Comparison of ENCODE assay signal across 8 cellular contexts in the genomic region with DNA sequence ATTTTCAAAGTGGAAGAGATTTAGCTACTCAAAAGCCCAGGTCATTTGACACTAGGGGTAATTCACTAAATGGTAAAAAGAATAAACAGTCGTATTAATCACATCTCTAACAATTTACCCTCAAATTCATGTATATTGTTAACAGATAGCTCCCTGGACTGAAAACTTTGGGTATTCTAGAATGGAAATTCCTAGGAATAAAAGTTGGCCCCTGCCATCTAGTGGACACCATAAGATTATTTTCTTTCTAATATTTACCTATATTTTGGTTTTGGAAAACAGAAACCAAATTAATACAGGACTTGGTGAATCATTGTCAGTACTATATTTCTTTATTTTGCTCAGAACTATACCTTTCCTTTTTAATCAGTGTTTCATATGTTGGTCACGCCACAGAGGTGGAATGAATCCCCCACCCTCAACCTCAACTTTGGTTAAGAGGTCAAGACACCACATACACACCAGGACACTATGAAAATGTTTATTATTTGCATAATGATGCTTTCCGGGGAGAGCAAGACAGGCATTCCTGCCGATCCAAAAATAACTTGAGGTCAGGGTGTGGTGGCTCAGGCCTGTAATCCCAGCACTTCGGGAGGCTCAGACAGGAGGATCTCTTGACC.
DNase-seq lines count a peak whose midpoint lies in the region; ATAC-seq and TF ChIP-seq lines count a peak whose summit lies in the region.

No MANE protein-coding gene starts in this region.

- no peaks in the 10 kb centered on the region for H3K9me3 ChIP-seq in MM.1S (replicated peaks; ENCODE audit: insufficient read depth, low read length)
- no peaks in the 10 kb centered on the region for H3K9me3 ChIP-seq in neural cell (ENCODE audit: low read length)
- H3K9me3 ChIP-seq in WERI-Rb-1 (ENCODE audit: severe bottlenecking): no peaks in the 10 kb centered on the region

- no peaks in the 10 kb centered on the region for H4K20me1 ChIP-seq in MM.1S (ENCODE audit: insufficient read depth, low read length)
- no peaks in the 10 kb centered on the region for H4K20me1 ChIP-seq in neural cell (ENCODE audit: insufficient read depth)

- H2AFZ ChIP-seq in MM.1S (ENCODE audit: low read length) (0 out of 2 replicates have a peak overlapping the region, but pooled peaks have one; percentile 8), neural cell (ENCODE audit: low read depth, low read length) (no peak overlapping the region)

- no peaks in the 10 kb centered on the region for H3F3A ChIP-seq in MM.1S (ENCODE audit: insufficient read depth, low read length)
- H3F3A ChIP-seq in neural cell (ENCODE audit: insufficient read depth, low read length, poor library complexity, severe bottlenecking): no peaks in the 10 kb centered on the region

- TF ChIP-seq RAD21 in neural cell (conservative IDR thresholded peaks at IDR 0.05): peak; percentile 23

- DNase-seq in DMS53 (lab: John Stamatoyannopoulos, UW) (peak; percentile 50), MM.1S (peak; percentile 13), choroid plexus epithelial cell (ENCODE audit: low read depth) (peak; percentile 34), WERI-Rb-1 (no peak), mesenteric fat pad (ENCODE audit: low spot score) (no peak)
- DNase-seq in activated CD4-positive, CD25-positive, alpha-beta regulatory T cell treated with anti-CD3 and anti-CD28 coated beads, Interleukin-2, amount 50 U/mL, for 72 hours: no peak

- no peaks in the 10 kb centered on the region for H3K4me1 ChIP-seq in MM.1S (ENCODE audit: low read length)

- TF ChIP-seq EP300 in neural cell (conservative IDR thresholded peaks at IDR 0.05; ENCODE audit: poor library complexity, severe bottlenecking): no peak

- 0 out of 2 replicates have a peak overlapping the region, but pooled peaks have one; percentile 10 for H3K4me2 ChIP-seq in MM.1S (ENCODE audit: low read depth, low read length)
- H3K4me2 ChIP-seq in neural cell (ENCODE audit: low read length): no peak overlapping the region

- no peak for ATAC-seq in GM18870 (IDR thresholded peaks at IDR 0.05; ENCODE audit: unreplicated experiment)

- H3K36me3 ChIP-seq in MM.1S (replicated peaks; ENCODE audit: insufficient read depth, low read length) (no peaks in the 10 kb centered on the region), neural cell (ENCODE audit: insufficient read depth, low read length) (no peaks in the 10 kb centered on the region), WERI-Rb-1 (no peaks in the 10 kb centered on the region)

- H3K27ac ChIP-seq in MM.1S (ENCODE audit: low read length) (no peak overlapping the region), neural cell (ENCODE audit: low read length) (no peak overlapping the region), WERI-Rb-1 (no peak overlapping the region)

- H3K27me3 ChIP-seq in MM.1S (replicated peaks; ENCODE audit: insufficient read depth, low read length) (no peaks in the 10 kb centered on the region), neural cell (ENCODE audit: insufficient read depth, low read depth, low read length) (no peaks in the 10 kb centered on the region), WERI-Rb-1 (ENCODE audit: insufficient read depth, low read depth, severe bottlenecking) (peaks cover 19% of the 10 kb centered on the region)

- H3K4me3 ChIP-seq in MM.1S (ENCODE audit: low read length): no peak overlapping the region
- no peak overlapping the region for H3K4me3 ChIP-seq in choroid plexus epithelial cell (ENCODE audit: low read depth, low read length)
- no peak overlapping the region for H3K4me3 ChIP-seq in neural cell (ENCODE audit: low read length)
- H3K4me3 ChIP-seq in WERI-Rb-1 (ENCODE audit: low read depth, low read length): no peak overlapping the region

- H3K9ac ChIP-seq in MM.1S (ENCODE audit: low read length) (no peak overlapping the region), neural cell (ENCODE audit: low read length) (no peak overlapping the region)

- H3K9me2 ChIP-seq in MM.1S (replicated peaks; ENCODE audit: insufficient read depth, low read length) (no peaks in the 10 kb centered on the region), neural cell (ENCODE audit: insufficient read depth, low read length) (no peaks in the 10 kb centered on the region)

- TF ChIP-seq CTCF in MM.1S (IDR thresholded peaks at IDR 0.05; ENCODE audit: low read length) (peak; percentile 30), choroid plexus epithelial cell (conservative IDR thresholded peaks at IDR 0.05; ENCODE audit: low read depth, low read length) (peak; percentile 31), neural cell (IDR thresholded peaks at IDR 0.05; ENCODE audit: poor library complexity, severe bottlenecking) (peak; percentile 35), WERI-Rb-1 (IDR thresholded peaks at IDR 0.05; ENCODE audit: low read depth, low read length) (no peak)

- H3K79me2 ChIP-seq in MM.1S (ENCODE audit: low read length): no peaks in the 10 kb centered on the region
- H3K79me2 ChIP-seq in neural cell (replicated peaks; ENCODE audit: insufficient read depth, low read length): no peaks in the 10 kb centered on the region

TF ChIP-seq in neural cell, 6 proteins besides CTCF, POLR2A, EP300 and RAD21:
- TF ChIP-seq EZH2 (IDR thresholded peaks at IDR 0.05; ENCODE audit: borderline replicate concordance, insufficient read depth, low read length, poor library complexity, severe bottlenecking) (no peak), SMC3 (conservative IDR thresholded peaks at IDR 0.05; ENCODE audit: poor library complexity) (no peak), MXI1 (conservative IDR thresholded peaks at IDR 0.05; ENCODE audit: poor library complexity, severe bottlenecking) (no peak), POLR2AphosphoS5 (IDR thresholded peaks at IDR 0.05) (no peak), TAF1 (IDR thresholded peaks at IDR 0.05; ENCODE audit: low read depth) (no peak)
- TF ChIP-seq, protein P1, sequence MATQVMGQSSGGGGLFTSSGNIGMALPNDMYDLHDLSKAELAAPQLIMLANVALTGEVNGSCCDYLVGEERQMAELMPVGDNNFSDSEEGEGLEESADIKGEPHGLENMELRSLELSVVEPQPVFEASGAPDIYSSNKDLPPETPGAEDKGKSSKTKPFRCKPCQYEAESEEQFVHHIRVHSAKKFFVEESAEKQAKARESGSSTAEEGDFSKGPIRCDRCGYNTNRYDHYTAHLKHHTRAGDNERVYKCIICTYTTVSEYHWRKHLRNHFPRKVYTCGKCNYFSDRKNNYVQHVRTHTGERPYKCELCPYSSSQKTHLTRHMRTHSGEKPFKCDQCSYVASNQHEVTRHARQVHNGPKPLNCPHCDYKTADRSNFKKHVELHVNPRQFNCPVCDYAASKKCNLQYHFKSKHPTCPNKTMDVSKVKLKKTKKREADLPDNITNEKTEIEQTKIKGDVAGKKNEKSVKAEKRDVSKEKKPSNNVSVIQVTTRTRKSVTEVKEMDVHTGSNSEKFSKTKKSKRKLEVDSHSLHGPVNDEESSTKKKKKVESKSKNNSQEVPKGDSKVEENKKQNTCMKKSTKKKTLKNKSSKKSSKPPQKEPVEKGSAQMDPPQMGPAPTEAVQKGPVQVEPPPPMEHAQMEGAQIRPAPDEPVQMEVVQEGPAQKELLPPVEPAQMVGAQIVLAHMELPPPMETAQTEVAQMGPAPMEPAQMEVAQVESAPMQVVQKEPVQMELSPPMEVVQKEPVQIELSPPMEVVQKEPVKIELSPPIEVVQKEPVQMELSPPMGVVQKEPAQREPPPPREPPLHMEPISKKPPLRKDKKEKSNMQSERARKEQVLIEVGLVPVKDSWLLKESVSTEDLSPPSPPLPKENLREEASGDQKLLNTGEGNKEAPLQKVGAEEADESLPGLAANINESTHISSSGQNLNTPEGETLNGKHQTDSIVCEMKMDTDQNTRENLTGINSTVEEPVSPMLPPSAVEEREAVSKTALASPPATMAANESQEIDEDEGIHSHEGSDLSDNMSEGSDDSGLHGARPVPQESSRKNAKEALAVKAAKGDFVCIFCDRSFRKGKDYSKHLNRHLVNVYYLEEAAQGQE (IDR thresholded peaks at IDR 0.05; ENCODE audit: borderline replicate concordance): no peak

Comparison
In these comparisons a context has a peak if more than half of its experiments do, and no peak if none do; other contexts are left out.
1. DNase-seq: peak in DMS53 (single experiment), MM.1S (single experiment) and choroid plexus epithelial cell (single experiment); none in activated CD4-positive, CD25-positive, alpha-beta regulatory T cell treated with anti-CD3 and anti-CD28 coated beads, Interleukin-2, amount 50 U/mL, for 72 hours (single experiment), WERI-Rb-1 (single experiment) and mesenteric fat pad (single experiment).